Comparison of ENCODE assay signal across 18 cellular contexts in genomic region chr19:51479531-51480331, GRCh38. TPM values are rescaled to one million over a fixed set of nuclear protein-coding genes. Genes with fewer than 3 reads are reported as not detected.
DNase-seq lines count a peak whose midpoint lies in the region; ATAC-seq, FAIRE-seq and TF ChIP-seq lines count a peak whose summit lies in the region.
"Had no signal": no experiment of that assay in that cellular context is flagged by ENCODE, and none has a peak within 500 bp of the region (broad histone marks: within the 10 kb centered on the region; RNA-seq: fewer than 3 reads in every experiment).

No MANE protein-coding gene starts in this region.

- H3K4me3 Mint-ChIP-seq in stimulated activated naive CD8-positive, alpha-beta T cell treated with anti-CD3 and anti-CD28 coated beads, Interleukin-15, amount 100 ng/mL, for 72 hours, result no peak overlapping the region

- peak overlapping the region in 1 of 2 donors; percentile 39 for H3K27ac Mint-ChIP-seq in stimulated activated naive CD8-positive, alpha-beta T cell treated with anti-CD3 and anti-CD28 coated beads, Interleukin-15, amount 100 ng/mL, for 72 hours

- peaks cover 0 to 4% of the 10 kb centered on the region in 2 donors for H3K9me3 Mint-ChIP-seq in stimulated activated naive CD8-positive, alpha-beta T cell treated with anti-CD3 and anti-CD28 coated beads, Interleukin-15, amount 100 ng/mL, for 72 hours

- TF ChIP-seq POLR2A in GM12891 (IDR thresholded peaks at IDR 0.05; ENCODE audit: low read depth, low read length), result no peak

- FAIRE-seq in GM12891 (lab: Jason Lieb, UNC), result no peak
- FAIRE-seq: colon had no signal

- DNase-seq in NK-92 treated with Interleukin-12 subunit alpha and Interleukin-12 subunit beta, amount 100 ng/mL, for 24 hours (lab: John Stamatoyannopoulos, UW), result peak; percentile 13
- DNase-seq in NK-92 (lab: John Stamatoyannopoulos, UW; ENCODE audit: unreplicated experiment) (no peak), GM12891 (ENCODE audit: insufficient read length, low spot score) (no peak)
- DNase-seq in stimulated activated CD4-positive, alpha-beta T cell treated with anti-CD3 and anti-CD28 coated beads, Interleukin-12 subunit alpha, Interleukin-12 subunit beta, amount 100 ng/mL, for 4 hours, result peak; percentile 20
- DNase-seq in stimulated activated CD4-positive, alpha-beta T cell treated with anti-CD3 and anti-CD28 coated beads, Interleukin-2, amount 100 ng/mL, for 48 hours, result no peak
- DNase-seq in stimulated activated CD4-positive, alpha-beta T cell treated with anti-CD3 and anti-CD28 coated beads, Interleukin-15, amount 100 ng/mL, for 48 hours (ENCODE audit: low read depth in 2 of 2), result peak; percentile 36 to 43
- DNase-seq in stimulated activated naive CD8-positive, alpha-beta T cell treated with anti-CD3 and anti-CD28 coated beads, Interleukin-15, amount 100 ng/mL, for 72 hours, result peak; percentile 20 to 48
- DNase-seq: esophagus squamous epithelium, gastrocnemius medialis, GF-D8, NCI-H187 treated with DMSO at 0.1 percent for 48 hours, NCI-H69, upper lobe of left lung had no signal

- peaks cover 19% of the 10 kb centered on the region for H3K4me1 Mint-ChIP-seq in stimulated activated naive CD8-positive, alpha-beta T cell treated with anti-CD3 and anti-CD28 coated beads, Interleukin-15, amount 100 ng/mL, for 72 hours

- peak; percentile 97 for ATAC-seq in stimulated activated naive CD8-positive, alpha-beta T cell treated with anti-CD3 and anti-CD28 coated beads, Interleukin-15, amount 100 ng/mL, for 72 hours
- no peak for ATAC-seq in GM18861 (IDR thresholded peaks at IDR 0.05; ENCODE audit: unreplicated experiment)
- ATAC-seq: gastrocnemius medialis had no signal

- peaks cover 60% of the 10 kb centered on the region for H3K27me3 Mint-ChIP-seq in stimulated activated naive CD8-positive, alpha-beta T cell treated with anti-CD3 and anti-CD28 coated beads, Interleukin-15, amount 100 ng/mL, for 72 hours

TF ChIP-seq in GM12891, 5 proteins besides CTCF, POLR2A, EP300 and RAD21:
- TF ChIP-seq POU2F2 (IDR thresholded peaks at IDR 0.05; ENCODE audit: low read depth, low read length) (no peak), POLR2AphosphoS5 (IDR thresholded peaks at IDR 0.05; ENCODE audit: low read depth, low read length) (no peak)
TF ChIP-seq in GM12891: peak in this region for 0.

RNA-seq across cellular contexts. Expression of gene CEACAM18, which starts 1.4 kb away (rescaled TPM):
- not detected for polyA plus RNA-seq in GM12891 (2012; ENCODE audit: low read depth, missing spikeins)
- polyA plus RNA-seq: adipose tissue, liver, neural cell had no signal

RNA-seq across cellular contexts. Expression of gene SIGLEC8, which starts 21.5 kb away (rescaled TPM):
- polyA plus RNA-seq in GM12891 (2012; ENCODE audit: low read depth, missing spikeins), result not detected
- polyA plus RNA-seq: neural cell had no signal

RNA-seq across cellular contexts. Expression of gene SIGLEC12, which starts 21.9 kb away (rescaled TPM):
- polyA plus RNA-seq in GM12891 (2012; ENCODE audit: low read depth, missing spikeins), result not detected
- polyA plus RNA-seq: neural cell had no signal

RNA-seq across cellular contexts. Expression of gene SIGLEC6, which starts 51.7 kb away (rescaled TPM):
- 1.1 TPM for polyA plus RNA-seq in GM12891 (2012; ENCODE audit: low read depth, missing spikeins)
- polyA plus RNA-seq: neural cell had no signal

Comparison
In these comparisons a context has a peak if more than half of its experiments do, and no peak if none do; other contexts are left out.
1. DNase-seq: peak in NK-92 treated with Interleukin-12 subunit alpha and Interleukin-12 subunit beta, amount 100 ng/mL, for 24 hours (single experiment), stimulated activated CD4-positive, alpha-beta T cell treated with anti-CD3 and anti-CD28 coated beads, Interleukin-12 subunit alpha, Interleukin-12 subunit beta, amount 100 ng/mL, for 4 hours (single experiment), stimulated activated CD4-positive, alpha-beta T cell treated with anti-CD3 and anti-CD28 coated beads, Interleukin-15, amount 100 ng/mL, for 48 hours (2 of 2) and stimulated activated naive CD8-positive, alpha-beta T cell treated with anti-CD3 and anti-CD28 coated beads, Interleukin-15, amount 100 ng/mL, for 72 hours (2 of 2); none in NK-92 (single experiment), stimulated activated CD4-positive, alpha-beta T cell treated with anti-CD3 and anti-CD28 coated beads, Interleukin-2, amount 100 ng/mL, for 48 hours (0 of 2) and GM12891 (single experiment).